In the genomic region with DNA sequence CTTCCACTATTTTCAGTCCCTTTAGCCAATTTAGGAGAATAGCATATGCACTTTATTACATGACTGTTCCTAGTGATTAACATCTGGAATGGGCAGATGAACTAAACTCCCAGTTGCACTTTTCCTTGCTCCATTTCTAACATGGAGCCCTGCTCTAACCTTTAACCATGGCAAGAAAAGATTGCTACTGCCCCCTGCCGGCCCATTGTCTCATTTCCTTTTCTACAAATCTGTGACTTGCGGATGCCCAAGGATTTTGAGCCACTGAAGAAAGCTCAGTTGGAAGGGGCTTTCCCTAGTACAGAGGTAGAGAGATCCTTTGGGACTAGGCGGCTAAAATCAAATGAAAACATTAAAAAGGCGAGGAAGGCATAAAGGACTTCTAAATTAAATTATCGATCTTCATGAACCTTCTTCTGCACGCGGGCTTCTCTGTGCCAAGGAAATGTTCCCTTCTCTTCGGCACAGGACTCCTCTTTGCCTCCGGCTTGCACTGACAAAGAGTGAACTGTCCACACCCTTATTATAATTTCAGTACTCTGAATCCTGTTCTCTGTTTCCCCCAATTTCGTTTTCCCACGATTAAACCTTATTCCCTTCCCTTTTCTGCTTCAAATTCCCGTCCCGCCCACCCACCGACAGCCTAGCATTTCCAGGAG, we compare ENCODE assay signal across 8 cellular contexts. TPM values are rescaled to one million over a fixed set of nuclear protein-coding genes. Genes with fewer than 3 reads are reported as not detected.
DNase-seq lines count a peak whose midpoint lies in the region; ATAC-seq and TF ChIP-seq lines count a peak whose summit lies in the region.

No MANE protein-coding gene starts in this region.

- H3K9me3 Mint-ChIP-seq in WTC11 = peaks cover 8% of the 10 kb centered on the region
- no peaks in the 10 kb centered on the region for H3K9me3 Mint-ChIP-seq in effector memory CD8-positive, alpha-beta T cell
- peaks cover 0 to 2% of the 10 kb centered on the region in 2 donors for H3K9me3 Mint-ChIP-seq in natural killer cell

- TF ChIP-seq CTCF in WTC11 (IDR thresholded peaks at IDR 0.05) (0 out of 2 replicates have a peak, but pooled peaks have one; percentile 25), natural killer cell (IDR thresholded peaks at IDR 0.05) (no peak)

- ATAC-seq in GM18867 (IDR thresholded peaks at IDR 0.05; ENCODE audit: unreplicated experiment) = peak; percentile 85
- ATAC-seq in WTC11 = peak; percentile 71
- ATAC-seq in effector memory CD8-positive, alpha-beta T cell (replicated peaks) = no peak
- ATAC-seq in stimulated activated naive CD8-positive, alpha-beta T cell treated with anti-CD3 and anti-CD28 coated beads, Interleukin-15, Interleukin-2, amounts not matched to agents 100 U/mL and 50 U/mL, for 24 hours = no peak
- ATAC-seq in natural killer cell = no peak

- H3K27me3 Mint-ChIP-seq in WTC11 (ENCODE audit: low read depth) (no peaks in the 10 kb centered on the region; the same call in 1 of the 2 replicates), natural killer cell (ENCODE audit: low read depth in 2 of 2) (peaks cover 0 to 7% of the 10 kb centered on the region in 2 donors)
- H3K27me3 Mint-ChIP-seq in effector memory CD8-positive, alpha-beta T cell = peaks cover 0 to 9% of the 10 kb centered on the region in 2 donors

- DNase-seq in AML-193 (lab: John Stamatoyannopoulos, UW) (peak; percentile 4 to 7), NCI-H146 treated with DMSO at 0.1 percent for 48 hours (lab: John Stamatoyannopoulos, UW; ENCODE audit: unreplicated experiment) (peak; percentile 39), WTC11 (ENCODE audit: low spot score) (peak; percentile 80), medulla oblongata (ENCODE audit: extremely low spot score) (peak; percentile 68), natural killer cell (no peak)
- DNase-seq in effector memory CD8-positive, alpha-beta T cell = peak; percentile 10 to 26 (median 21)
- peak; percentile 59 for DNase-seq in stimulated activated naive CD8-positive, alpha-beta T cell treated with anti-CD3 and anti-CD28 coated beads, Interleukin-15, Interleukin-2, amounts not matched to agents 100 U/mL and 50 U/mL, for 24 hours

- H3K4me1 Mint-ChIP-seq in WTC11 = peaks cover 10% of the 10 kb centered on the region
- peaks cover 0 to 2% of the 10 kb centered on the region in 2 donors for H3K4me1 Mint-ChIP-seq in effector memory CD8-positive, alpha-beta T cell (ENCODE audit: low read depth in 2 of 2)
- peaks cover 0 to 5% of the 10 kb centered on the region in 2 donors for H3K4me1 Mint-ChIP-seq in natural killer cell

- CTCF ChIA-PET in WTC11 (lab: Charles Lee) = interaction anchor here (0.6 to 1.6 kb wide), 16 partner anchors 29 to 486 kb away, joined by 3 to 4 read pairs (median 3); no protein-coding TSS in a partner anchor

- POLR2A ChIA-PET in WTC11 (lab: Charles Lee) = no interaction called here

- intact Hi-C loops in natural killer cell (cut with micrococcal nuclease) = loop anchor here (5.0 to 10.0 kb wide), 2 partner anchors 434 to 491 kb away; no protein-coding TSS in a partner anchor

- H3K36me3 Mint-ChIP-seq in WTC11 (no peaks in the 10 kb centered on the region), natural killer cell (no peaks in the 10 kb centered on the region)
- H3K36me3 Mint-ChIP-seq in effector memory CD8-positive, alpha-beta T cell (ENCODE audit: insufficient read depth) = no peaks in the 10 kb centered on the region

- H3K27ac Mint-ChIP-seq in WTC11 (no peak overlapping the region), natural killer cell (no peak overlapping the region)
- peak overlapping the region in 1 of 2 donors; percentile 68 for H3K27ac Mint-ChIP-seq in effector memory CD8-positive, alpha-beta T cell

- peak overlapping the region; percentile 84 for H3K4me3 Mint-ChIP-seq in WTC11
- H3K4me3 Mint-ChIP-seq in effector memory CD8-positive, alpha-beta T cell = no peak overlapping the region
- no peak overlapping the region for H3K4me3 Mint-ChIP-seq in natural killer cell

TF ChIP-seq in WTC11, 78 proteins besides CTCF, POLR2A, EP300 and RAD21 (continues in another document):
- TF ChIP-seq, protein P1, sequence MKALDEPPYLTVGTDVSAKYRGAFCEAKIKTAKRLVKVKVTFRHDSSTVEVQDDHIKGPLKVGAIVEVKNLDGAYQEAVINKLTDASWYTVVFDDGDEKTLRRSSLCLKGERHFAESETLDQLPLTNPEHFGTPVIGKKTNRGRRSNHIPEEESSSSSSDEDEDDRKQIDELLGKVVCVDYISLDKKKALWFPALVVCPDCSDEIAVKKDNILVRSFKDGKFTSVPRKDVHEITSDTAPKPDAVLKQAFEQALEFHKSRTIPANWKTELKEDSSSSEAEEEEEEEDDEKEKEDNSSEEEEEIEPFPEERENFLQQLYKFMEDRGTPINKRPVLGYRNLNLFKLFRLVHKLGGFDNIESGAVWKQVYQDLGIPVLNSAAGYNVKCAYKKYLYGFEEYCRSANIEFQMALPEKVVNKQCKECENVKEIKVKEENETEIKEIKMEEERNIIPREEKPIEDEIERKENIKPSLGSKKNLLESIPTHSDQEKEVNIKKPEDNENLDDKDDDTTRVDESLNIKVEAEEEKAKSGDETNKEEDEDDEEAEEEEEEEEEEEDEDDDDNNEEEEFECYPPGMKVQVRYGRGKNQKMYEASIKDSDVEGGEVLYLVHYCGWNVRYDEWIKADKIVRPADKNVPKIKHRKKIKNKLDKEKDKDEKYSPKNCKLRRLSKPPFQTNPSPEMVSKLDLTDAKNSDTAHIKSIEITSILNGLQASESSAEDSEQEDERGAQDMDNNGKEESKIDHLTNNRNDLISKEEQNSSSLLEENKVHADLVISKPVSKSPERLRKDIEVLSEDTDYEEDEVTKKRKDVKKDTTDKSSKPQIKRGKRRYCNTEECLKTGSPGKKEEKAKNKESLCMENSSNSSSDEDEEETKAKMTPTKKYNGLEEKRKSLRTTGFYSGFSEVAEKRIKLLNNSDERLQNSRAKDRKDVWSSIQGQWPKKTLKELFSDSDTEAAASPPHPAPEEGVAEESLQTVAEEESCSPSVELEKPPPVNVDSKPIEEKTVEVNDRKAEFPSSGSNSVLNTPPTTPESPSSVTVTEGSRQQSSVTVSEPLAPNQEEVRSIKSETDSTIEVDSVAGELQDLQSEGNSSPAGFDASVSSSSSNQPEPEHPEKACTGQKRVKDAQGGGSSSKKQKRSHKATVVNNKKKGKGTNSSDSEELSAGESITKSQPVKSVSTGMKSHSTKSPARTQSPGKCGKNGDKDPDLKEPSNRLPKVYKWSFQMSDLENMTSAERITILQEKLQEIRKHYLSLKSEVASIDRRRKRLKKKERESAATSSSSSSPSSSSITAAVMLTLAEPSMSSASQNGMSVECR (CRISPR knock-in tag; IDR thresholded peaks at IDR 0.05; ENCODE audit: borderline replicate concordance) = no peak
- no peak for TF ChIP-seq IRF1 (CRISPR knock-in tag; IDR thresholded peaks at IDR 0.05)
- TF ChIP-seq NFE2L1 (CRISPR knock-in tag; IDR thresholded peaks at IDR 0.05) = no peak
- TF ChIP-seq TCF7 (CRISPR knock-in tag; IDR thresholded peaks at IDR 0.05; ENCODE audit: low read depth) = no peak
- no peak for TF ChIP-seq TEAD4 (CRISPR knock-in tag; IDR thresholded peaks at IDR 0.05)
- no peak for TF ChIP-seq GTF2I (CRISPR knock-in tag; conservative IDR thresholded peaks at IDR 0.05)
- no peak for TF ChIP-seq IRF2 (CRISPR knock-in tag; IDR thresholded peaks at IDR 0.05; ENCODE audit: borderline replicate concordance, low read depth)
- TF ChIP-seq TP53 (CRISPR knock-in tag; IDR thresholded peaks at IDR 0.05) = no peak
- TF ChIP-seq NFATC4 (CRISPR knock-in tag; IDR thresholded peaks at IDR 0.05) = no peak
- TF ChIP-seq GABPB1 (CRISPR knock-in tag; IDR thresholded peaks at IDR 0.05) = no peak
- TF ChIP-seq SP1 (CRISPR knock-in tag; conservative IDR thresholded peaks at IDR 0.05) = no peak
- no peak for TF ChIP-seq ELF4 (CRISPR knock-in tag; IDR thresholded peaks at IDR 0.05; ENCODE audit: low read depth)
- no peak for TF ChIP-seq EMX1 (CRISPR knock-in tag; IDR thresholded peaks at IDR 0.05)
- no peak for TF ChIP-seq ZNF396 (CRISPR knock-in tag; IDR thresholded peaks at IDR 0.05; ENCODE audit: borderline replicate concordance)
- TF ChIP-seq ZNF532 (CRISPR knock-in tag; IDR thresholded peaks at IDR 0.05; ENCODE audit: borderline replicate concordance) = no peak

RNA-seq across cellular contexts. Expression of gene GLRA2, which starts 0.6 kb away (rescaled TPM):
- total RNA-seq in WTC11 (2021) (not detected in 3 replicates), natural killer cell (not detected)

Comparison
In these comparisons a context has a peak if more than half of its experiments do, and no peak if none do; other contexts are left out.
1. ATAC-seq: peak in GM18867 (single experiment) and WTC11 (single experiment); none in effector memory CD8-positive, alpha-beta T cell (single experiment), stimulated activated naive CD8-positive, alpha-beta T cell treated with anti-CD3 and anti-CD28 coated beads, Interleukin-15, Interleukin-2, amounts not matched to agents 100 U/mL and 50 U/mL, for 24 hours (single experiment) and natural killer cell (0 of 3).